In genomic region chr1:156075158-156075557, GRCh38 we compare ENCODE assay signal across 16 cellular contexts. TPM values are rescaled to one million over a fixed set of nuclear protein-coding genes. Genes with fewer than 3 reads are reported as not detected.
DNase-seq lines count a peak whose midpoint lies in the region; ATAC-seq and TF ChIP-seq lines count a peak whose summit lies in the region.
"Had no signal": no experiment of that assay in that cellular context is flagged by ENCODE, and none has a peak within 500 bp of the region (broad histone marks: within the 10 kb centered on the region; RNA-seq: fewer than 3 reads in every experiment).

No MANE protein-coding gene starts in this region.

- H3K27ac ChIP-seq in BLaER1 (no peak overlapping the region), HUES64 (ENCODE audit: low read depth, low read length) (peak overlapping the region; percentile 75), brain microvascular endothelial cell (no peak overlapping the region), mesodermal cell (ENCODE audit: low read depth, low read length, severe bottlenecking) (peak overlapping the region; percentile 29)
- H3K27ac ChIP-seq: HL-60 had no signal

- peak overlapping the region; percentile 81 for H3K4me2 ChIP-seq in BLaER1

- no peak overlapping the region for H3K4me3 ChIP-seq in BLaER1
- no peak overlapping the region; the same call in 1 of the 2 replicates for H3K4me3 ChIP-seq in HUES64 (ENCODE audit: low read length)
- no peak overlapping the region for H3K4me3 ChIP-seq in brain microvascular endothelial cell (ENCODE audit: low read depth, low read length)
- H3K4me3 ChIP-seq in mesodermal cell (ENCODE audit: extremely low read depth, insufficient read depth, low read length, poor library complexity, severe bottlenecking), result no peak overlapping the region

- H3K9ac ChIP-seq in BLaER1 (peak overlapping the region; percentile 17), HUES64 (ENCODE audit: low read depth, low read length) (no peak overlapping the region)

- H3K36me3 ChIP-seq in BLaER1 (peaks cover 50% of the 10 kb centered on the region), HUES64 (ENCODE audit: insufficient read depth, low read length) (peaks cover 40% of the 10 kb centered on the region), brain microvascular endothelial cell (replicated peaks) (peaks cover 12% of the 10 kb centered on the region), mesodermal cell (ENCODE audit: control insufficient read depth, insufficient read depth, low read length) (peaks cover 69% of the 10 kb centered on the region)

- H4K20me1 ChIP-seq in BLaER1, result peaks cover 89% of the 10 kb centered on the region

- H3K27me3 ChIP-seq in BLaER1 (no peaks in the 10 kb centered on the region), HUES64 (ENCODE audit: insufficient read depth, low read length) (no peaks in the 10 kb centered on the region), brain microvascular endothelial cell (replicated peaks) (no peaks in the 10 kb centered on the region)

- peaks cover 83% of the 10 kb centered on the region for H3K4me1 ChIP-seq in BLaER1
- H3K4me1 ChIP-seq in HUES64 (ENCODE audit: insufficient read depth, low read length), result peaks cover 74% of the 10 kb centered on the region
- H3K4me1 ChIP-seq in mesodermal cell (ENCODE audit: control insufficient read depth, insufficient read depth, low read length, poor library complexity, severe bottlenecking), result peaks cover 46% of the 10 kb centered on the region

- peak; percentile 14 for TF ChIP-seq CTCF in brain microvascular endothelial cell (IDR thresholded peaks at IDR 0.05; ENCODE audit: low read depth, low read length, missing control alignments)

- no peaks in the 10 kb centered on the region for H3K9me3 ChIP-seq in BLaER1
- H3K9me3 ChIP-seq in HUES64 (ENCODE audit: insufficient read depth, low read depth, low read length), result no peaks in the 10 kb centered on the region
- no peaks in the 10 kb centered on the region for H3K9me3 ChIP-seq in mesodermal cell (ENCODE audit: control insufficient read depth, low read length)

- 30% methylated on average over 2 of the region's 3 CpGs for WGBS in HUES64
- 43 to 44% methylated on average over 1 of the region's 3 CpGs for WGBS in mesodermal cell (ENCODE audit: insufficient coverage in 2 of 2), 2 experiments

- in situ Hi-C loops in brain microvascular endothelial cell (cut with HindIII; ENCODE audit: low pct_ligation_motif_present, low sequenced_read_pairs), result no loop called here

- ATAC-seq in HG03280 (IDR thresholded peaks at IDR 0.05; ENCODE audit: unreplicated experiment) (no peak), HG02798 (IDR thresholded peaks at IDR 0.05; ENCODE audit: poor library complexity, unreplicated experiment) (no peak), HG03565 (IDR thresholded peaks at IDR 0.05; ENCODE audit: unreplicated experiment) (no peak)
- ATAC-seq: activated CD8-positive, alpha-beta memory T cell treated with anti-CD3 and anti-CD28 coated beads, Interleukin-2, amount 10 ng/mL, durations not matched to agents 7 days and 5 days had no signal

- DNase-seq in brain microvascular endothelial cell, result no peak
- DNase-seq in HuH-7 (ENCODE audit: low spot score), result no peak
- DNase-seq: activated CD4-positive, CD25-positive, alpha-beta regulatory T cell; activated CD8-positive, alpha-beta memory T cell treated with anti-CD3 and anti-CD28 coated beads, Interleukin-2, amount 10 ng/mL, durations not matched to agents 7 days and 5 days; activated naive CD4-positive, alpha-beta T cell treated with anti-CD3 and anti-CD28 coated beads for 36 hours; DMS79 treated with DMSO at 0.1 percent for 48 hours; effector CD8-positive, alpha-beta T cell; immature natural killer cell; NCI-H2227 treated with DMSO at 0.1 percent for 48 hours had no signal

RNA-seq across cellular contexts. Expression of gene MEX3A, which starts 7.1 kb away (rescaled TPM):
- polyA plus RNA-seq in HUES64 (2013, experiment 1 of 2), result 41.6 TPM
- polyA plus RNA-seq in HUES64 (2013, experiment 2 of 2), result 47.7 TPM
- 61.7 TPM for polyA plus RNA-seq in mesodermal cell (2013, experiment 1 of 2)
- polyA plus RNA-seq in mesodermal cell (2013, experiment 2 of 2), result 47.5 TPM
- polyA plus RNA-seq: immature natural killer cell had no signal

RNA-seq across cellular contexts. Expression of gene RAB25, which starts 14.2 kb away (rescaled TPM):
- 17.1 TPM for polyA plus RNA-seq in HUES64 (2013, experiment 1 of 2)
- polyA plus RNA-seq in HUES64 (2013, experiment 2 of 2), result 21.3 TPM
- 0.74 TPM for polyA plus RNA-seq in mesodermal cell (2013, experiment 1 of 2)
- polyA plus RNA-seq in mesodermal cell (2013, experiment 2 of 2), result 0.91 TPM
- polyA plus RNA-seq: immature natural killer cell had no signal

RNA-seq across cellular contexts. Expression of gene LAMTOR2, which starts 20.6 kb away (rescaled TPM):
- 66.4 TPM for polyA plus RNA-seq in HUES64 (2013, experiment 1 of 2)
- polyA plus RNA-seq in HUES64 (2013, experiment 2 of 2), result 72.2 TPM
- polyA plus RNA-seq in mesodermal cell (2013, experiment 1 of 2), result 87.0 TPM
- 84.4 TPM for polyA plus RNA-seq in mesodermal cell (2013, experiment 2 of 2)

RNA-seq across cellular contexts. Expression of gene UBQLN4, which starts 21.6 kb away (rescaled TPM):
- polyA plus RNA-seq in HUES64 (2013, experiment 1 of 2), result 41.6 TPM
- 41.3 TPM for polyA plus RNA-seq in HUES64 (2013, experiment 2 of 2)
- 49.2 TPM for polyA plus RNA-seq in mesodermal cell (2013, experiment 1 of 2)
- polyA plus RNA-seq in mesodermal cell (2013, experiment 2 of 2), result 41.5 TPM

RNA-seq across cellular contexts. Expression of gene LMNA, which starts 39.4 kb away (rescaled TPM):
- polyA plus RNA-seq in HUES64 (2013, experiment 1 of 2), result 30.5 TPM
- polyA plus RNA-seq in HUES64 (2013, experiment 2 of 2), result 31.3 TPM
- polyA plus RNA-seq in mesodermal cell (2013, experiment 1 of 2), result 193 TPM
- polyA plus RNA-seq in mesodermal cell (2013, experiment 2 of 2), result 171 TPM

Comparison
In these comparisons a context has a peak if more than half of its experiments do, and no peak if none do; other contexts are left out.
1. H3K27ac ChIP-seq: peak in HUES64 (single experiment) and mesodermal cell (single experiment); none in BLaER1 (single experiment) and brain microvascular endothelial cell (single experiment).